16 cellular contexts compared by ENCODE assay signal in the genomic region with DNA sequence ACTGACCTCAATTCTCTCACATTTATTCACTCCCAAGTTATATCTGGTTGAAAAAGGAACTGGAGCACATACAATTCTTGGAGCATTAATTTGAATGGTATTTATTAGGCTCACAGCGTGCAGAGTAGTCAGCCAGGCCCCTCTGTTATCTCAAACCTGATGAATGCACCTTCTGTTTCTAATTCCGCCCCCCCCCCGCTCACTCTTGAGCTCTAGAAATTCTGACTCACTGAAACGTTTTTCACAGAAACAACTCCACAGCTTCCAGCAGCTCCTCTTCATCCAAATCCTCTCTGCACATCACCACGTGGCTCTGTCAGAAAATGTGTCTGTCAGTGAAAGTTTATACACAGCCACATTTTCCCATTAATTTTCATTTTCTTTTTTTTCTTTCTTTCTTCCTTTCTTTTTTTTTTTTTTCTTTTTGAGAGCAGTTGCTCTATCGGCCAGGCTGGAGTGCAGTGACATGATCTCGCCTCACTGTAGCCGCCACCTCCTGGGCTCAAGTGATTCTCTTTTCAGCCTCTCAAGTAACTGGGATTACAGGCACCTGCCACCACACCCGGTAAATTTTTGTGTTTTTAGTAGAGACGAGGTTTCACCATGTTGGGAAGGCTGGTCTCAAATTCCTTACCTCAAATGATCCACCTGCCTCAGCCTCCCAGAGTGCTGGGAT.
DNase-seq lines count a peak whose midpoint lies in the region; ATAC-seq and TF ChIP-seq lines count a peak whose summit lies in the region.
"Had no signal": no experiment of that assay in that cellular context is flagged by ENCODE, and none has a peak within 500 bp of the region (broad histone marks: within the 10 kb centered on the region; RNA-seq: fewer than 3 reads in every experiment).

No MANE protein-coding gene starts in this region.

- 51% methylated on average over 10 of the region's 10 CpGs for WGBS in esophagus muscularis mucosa

- DNase-seq in EH (ENCODE audit: low read depth) (peak; percentile 5), astrocyte of the spinal cord (ENCODE audit: low read depth, low spot score) (peak; percentile 50), inferior parietal cortex (ENCODE audit: extremely low spot score) (peak; percentile 32), retina (peak; percentile 17), Karpas-422 (no peak), esophagus muscularis mucosa (ENCODE audit: extremely low spot score) (no peak)
- no peak for DNase-seq in stimulated activated CD4-positive, alpha-beta T cell treated with anti-CD3 and anti-CD28 coated beads, Interleukin-15, amount 100 ng/mL, for 24 hours
- DNase-seq: left colon; NCI-H1105 treated with DMSO at 0.1 percent for 48 hours; NCI-H524; stimulated activated CD4-positive, alpha-beta T cell treated with anti-CD3 and anti-CD28 coated beads, Interleukin-4, amount 100 ng/mL, for 4 hours; stimulated activated naive CD4-positive, alpha-beta T cell treated with Interleukin-2 at 50 U/mL for 16 hours had no signal

- TF ChIP-seq POLR2A in esophagus muscularis mucosa (IDR thresholded peaks at IDR 0.05; ENCODE audit: low read depth) = no peak

- no peak overlapping the region for H3K9ac ChIP-seq in Karpas-422 (ENCODE audit: low read length)

- H3K9me3 ChIP-seq in Karpas-422 (ENCODE audit: low read length) = peaks cover 5% of the 10 kb centered on the region; the same call in 1 of the 2 replicates
- peaks cover 0 to 10% (median 9%) of the 10 kb centered on the region in 4 donors for H3K9me3 ChIP-seq in esophagus muscularis mucosa

- no peaks in the 10 kb centered on the region for H3K79me2 ChIP-seq in Karpas-422 (ENCODE audit: low read length)

- in situ Hi-C loops in astrocyte of the spinal cord (cut with HindIII; ENCODE audit: low sequenced_read_pairs) = no loop called here

- TF ChIP-seq EP300 in esophagus muscularis mucosa (IDR thresholded peaks at IDR 0.05) = no peak

- H2AFZ ChIP-seq in Karpas-422 (ENCODE audit: low read length) = no peak overlapping the region

- H3K27ac ChIP-seq in Karpas-422 (ENCODE audit: low read length) (no peak overlapping the region), esophagus muscularis mucosa (replicated peaks in 1 of 4) (peak overlapping the region in 2 of 4 donors; percentile 13 to 15)
- H3K27ac ChIP-seq: C4-2B, RWPE1 had no signal

- no peak for ATAC-seq in HG02981 (IDR thresholded peaks at IDR 0.05; ENCODE audit: unreplicated experiment)
- ATAC-seq: left colon had no signal

- no peak overlapping the region for H3K4me2 ChIP-seq in Karpas-422 (ENCODE audit: low read depth, low read length, poor library complexity, severe bottlenecking)

- intact Hi-C loops in esophagus muscularis mucosa (cut with DNase I) = no loop called here

- TF ChIP-seq CTCF in astrocyte of the spinal cord (IDR thresholded peaks at IDR 0.05; ENCODE audit: low read depth, low read length) = no peak
- TF ChIP-seq CTCF in esophagus muscularis mucosa (IDR thresholded peaks at IDR 0.05) = no peak

- H3K36me3 ChIP-seq in Karpas-422 (ENCODE audit: insufficient read depth, low read length) (no peaks in the 10 kb centered on the region), esophagus muscularis mucosa (no peaks in the 10 kb centered on the region)

- H3K4me1 ChIP-seq in Karpas-422 (ENCODE audit: low read length) (no peaks in the 10 kb centered on the region), esophagus muscularis mucosa (peaks cover 0 to 28% (median 14%) of the 10 kb centered on the region in 4 donors)

- no peaks in the 10 kb centered on the region for H3K9me2 ChIP-seq in Karpas-422 (replicated peaks; ENCODE audit: insufficient read depth, low read length)

- H3K4me3 ChIP-seq in astrocyte of the spinal cord (ENCODE audit: low read depth, low read length) = no peak overlapping the region
- H3K4me3 ChIP-seq in Karpas-422 (ENCODE audit: low read length) = no peak overlapping the region
- H3K4me3 ChIP-seq in esophagus muscularis mucosa = no peak overlapping the region
- H3K4me3 ChIP-seq: dorsolateral prefrontal cortex had no signal

- H3K27me3 ChIP-seq in Karpas-422 (ENCODE audit: low read length) (no peaks in the 10 kb centered on the region), esophagus muscularis mucosa (no peaks in the 10 kb centered on the region)

- no peaks in the 10 kb centered on the region for H4K20me1 ChIP-seq in Karpas-422 (ENCODE audit: insufficient read depth, low read depth, low read length)

Comparison
In these comparisons a context has a peak if more than half of its experiments do, and no peak if none do; other contexts are left out.
1. DNase-seq: peak in EH (single experiment), astrocyte of the spinal cord (single experiment), inferior parietal cortex (single experiment) and retina (single experiment); none in Karpas-422 (single experiment), stimulated activated CD4-positive, alpha-beta T cell treated with anti-CD3 and anti-CD28 coated beads, Interleukin-15, amount 100 ng/mL, for 24 hours (single experiment) and esophagus muscularis mucosa (single experiment).